ENCODE assay signal across 10 cellular contexts in genomic region chr13:20942938-20943518, GRCh38. TPM values are rescaled to one million over a fixed set of nuclear protein-coding genes. Genes with fewer than 3 reads are reported as not detected.
DNase-seq lines count a peak whose midpoint lies in the region; ATAC-seq and TF ChIP-seq lines count a peak whose summit lies in the region.
"Had no signal": no experiment of that assay in that cellular context is flagged by ENCODE, and none has a peak within 500 bp of the region (broad histone marks: within the 10 kb centered on the region; RNA-seq: fewer than 3 reads in every experiment).

No MANE protein-coding gene starts in this region.

- H3K36me3 ChIP-seq in muscle layer of colon (ENCODE audit: insufficient read depth, low read length) = no peaks in the 10 kb centered on the region
- H3K36me3 ChIP-seq in thymus (ENCODE audit: control insufficient read depth, insufficient read depth) = no peaks in the 10 kb centered on the region

- no peak for ATAC-seq in GM21528 (IDR thresholded peaks at IDR 0.05; ENCODE audit: low FRiP score, unreplicated experiment)

- no peaks in the 10 kb centered on the region for H3K27me3 Mint-ChIP-seq in chondrocyte (ENCODE audit: low read depth)
- peaks cover 36% of the 10 kb centered on the region for H3K27me3 Mint-ChIP-seq in activated T-helper 1 cell treated with anti-CD3 and anti-CD28 coated beads, Interleukin-12 subunit alpha, Interleukin-12 subunit beta, Interleukin-2, Interleukin-4 antibody, amounts not matched to agents 30 ng/mL and 10 ng/mL and 1 ng/mL, durations not matched to agents 14 hours and 24 hours and 36 hours (ENCODE audit: insufficient read depth)

- peak overlapping the region in 1 of 2 donors; percentile 16 for H3K4me3 ChIP-seq in muscle layer of colon (ENCODE audit: low read depth in 1 of 2, low read length in 2 of 2)
- H3K4me3 ChIP-seq in thymus (ENCODE audit: low read length) = no peak overlapping the region

- H3K27ac ChIP-seq in muscle layer of colon (ENCODE audit: low read depth, low read length) = peak overlapping the region; percentile 65
- peak overlapping the region; percentile 8 for H3K27ac ChIP-seq in thymus (ENCODE audit: low read depth)

- H3K4me1 ChIP-seq in muscle layer of colon (ENCODE audit: insufficient read depth, low read length) (peaks cover 23% of the 10 kb centered on the region), thymus (ENCODE audit: control insufficient read depth, insufficient read depth, low read length) (peaks cover 3% of the 10 kb centered on the region)

- H3K9me3 ChIP-seq in muscle layer of colon (ENCODE audit: low read length) (no peaks in the 10 kb centered on the region), thymus (ENCODE audit: control insufficient read depth) (no peaks in the 10 kb centered on the region)

- H3K27ac Mint-ChIP-seq in chondrocyte (ENCODE audit: unreplicated experiment) = peak overlapping the region; percentile 80
- no peak overlapping the region for H3K27ac Mint-ChIP-seq in activated T-helper 1 cell treated with anti-CD3 and anti-CD28 coated beads, Interleukin-12 subunit alpha, Interleukin-12 subunit beta, Interleukin-2, Interleukin-4 antibody, amounts not matched to agents 30 ng/mL and 10 ng/mL and 1 ng/mL, durations not matched to agents 14 hours and 24 hours and 36 hours
- H3K27ac Mint-ChIP-seq: activated CD4-positive, alpha-beta T cell treated with anti-CD3 and anti-CD28 coated beads for 36 hours; stimulated activated memory B cell treated with anti-CD40 and anti-IgM and Interleukin-4, amounts not matched to agents 10 μg/mL and 1 μg/mL and 100 μg/mL, for 72 hours had no signal

- no peaks in the 10 kb centered on the region for H3K36me3 Mint-ChIP-seq in chondrocyte (ENCODE audit: low read depth)
- H3K36me3 Mint-ChIP-seq in activated T-helper 1 cell treated with anti-CD3 and anti-CD28 coated beads, Interleukin-12 subunit alpha, Interleukin-12 subunit beta, Interleukin-2, Interleukin-4 antibody, amounts not matched to agents 30 ng/mL and 10 ng/mL and 1 ng/mL, durations not matched to agents 14 hours and 24 hours and 36 hours (ENCODE audit: low read depth) = no peaks in the 10 kb centered on the region
- H3K36me3 Mint-ChIP-seq: stimulated activated memory B cell treated with anti-CD40 and anti-IgM and Interleukin-4, amounts not matched to agents 10 μg/mL and 1 μg/mL and 100 μg/mL, for 72 hours had no signal

- peak; percentile 40 for DNase-seq in HT-29 (ENCODE audit: low spot score)
- no peak for DNase-seq in chondrocyte (ENCODE audit: low spot score)
- no peak for DNase-seq in activated T-helper 1 cell treated with anti-CD3 and anti-CD28 coated beads, Interleukin-12 subunit alpha, Interleukin-12 subunit beta, Interleukin-2, Interleukin-4 antibody, amounts not matched to agents 30 ng/mL and 10 ng/mL and 1 ng/mL, durations not matched to agents 14 hours and 24 hours and 36 hours (ENCODE audit: low spot score)
- DNase-seq in retina = no peak
- no peak for DNase-seq in DMS153 treated with DMSO at 0.1 percent for 48 hours (lab: John Stamatoyannopoulos, UW; ENCODE audit: unreplicated experiment)

- intact Hi-C loops in activated T-helper 1 cell treated with anti-CD3 and anti-CD28 coated beads, Interleukin-12 subunit alpha, Interleukin-12 subunit beta, Interleukin-2, Interleukin-4 antibody, amounts not matched to agents 30 ng/mL and 10 ng/mL and 1 ng/mL, durations not matched to agents 14 hours and 24 hours and 36 hours (cut with micrococcal nuclease) = loop anchor here (1.0 to 10.0 kb wide), 7 partner anchors 132 to 1852 kb away; no protein-coding TSS in a partner anchor

- peaks cover 18% of the 10 kb centered on the region for H3K4me1 Mint-ChIP-seq in chondrocyte (ENCODE audit: low read depth)
- peaks cover 6% of the 10 kb centered on the region for H3K4me1 Mint-ChIP-seq in activated T-helper 1 cell treated with anti-CD3 and anti-CD28 coated beads, Interleukin-12 subunit alpha, Interleukin-12 subunit beta, Interleukin-2, Interleukin-4 antibody, amounts not matched to agents 30 ng/mL and 10 ng/mL and 1 ng/mL, durations not matched to agents 14 hours and 24 hours and 36 hours (ENCODE audit: low read depth)

- H3K27me3 ChIP-seq in muscle layer of colon (ENCODE audit: control insufficient read depth in 1 of 2, insufficient read depth in 2 of 2, low read length in 2 of 2) = no peaks in the 10 kb centered on the region
- no peaks in the 10 kb centered on the region for H3K27me3 ChIP-seq in thymus (ENCODE audit: control insufficient read depth, insufficient read depth)

- no peak overlapping the region for H3K9ac ChIP-seq in muscle layer of colon (ENCODE audit: low read length)

- no peak overlapping the region for H3K4me3 Mint-ChIP-seq in chondrocyte (ENCODE audit: unreplicated experiment)
- H3K4me3 Mint-ChIP-seq in activated T-helper 1 cell treated with anti-CD3 and anti-CD28 coated beads, Interleukin-12 subunit alpha, Interleukin-12 subunit beta, Interleukin-2, Interleukin-4 antibody, amounts not matched to agents 30 ng/mL and 10 ng/mL and 1 ng/mL, durations not matched to agents 14 hours and 24 hours and 36 hours = no peak overlapping the region
- H3K4me3 Mint-ChIP-seq: activated CD4-positive, alpha-beta T cell treated with anti-CD3 and anti-CD28 coated beads for 36 hours; stimulated activated memory B cell treated with anti-CD40 and anti-IgM and Interleukin-4, amounts not matched to agents 10 μg/mL and 1 μg/mL and 100 μg/mL, for 72 hours had no signal

- WGBS in thymus = 89% methylated on average over 21 of the region's 21 CpGs

- H3K9me3 Mint-ChIP-seq in chondrocyte (ENCODE audit: low read depth) = no peaks in the 10 kb centered on the region
- no peaks in the 10 kb centered on the region for H3K9me3 Mint-ChIP-seq in activated T-helper 1 cell treated with anti-CD3 and anti-CD28 coated beads, Interleukin-12 subunit alpha, Interleukin-12 subunit beta, Interleukin-2, Interleukin-4 antibody, amounts not matched to agents 30 ng/mL and 10 ng/mL and 1 ng/mL, durations not matched to agents 14 hours and 24 hours and 36 hours
- H3K9me3 Mint-ChIP-seq: stimulated activated memory B cell treated with anti-CD40 and anti-IgM and Interleukin-4, amounts not matched to agents 10 μg/mL and 1 μg/mL and 100 μg/mL, for 72 hours had no signal

- TF ChIP-seq CTCF in chondrocyte (IDR thresholded peaks at IDR 0.05) = no peak

RNA-seq across cellular contexts. Expression of gene XPO4, which starts 40.5 kb away (rescaled TPM):
- total RNA-seq in HT-29 (2014; rRNA removed; shearing (Covaris generic)) = 38.6 and 57.4 TPM in 2 replicates
- 10.9 to 16.6 TPM (median 11.5 TPM) in 3 replicates for total RNA-seq in chondrocyte
- polyA plus RNA-seq in thymus = 4.9 TPM
- 33.5 and 34.1 TPM in 2 replicates for total RNA-seq in activated T-helper 1 cell treated with anti-CD3 and anti-CD28 coated beads, Interleukin-12 subunit alpha, Interleukin-12 subunit beta, Interleukin-2, Interleukin-4 antibody, amounts not matched to agents 30 ng/mL and 10 ng/mL and 1 ng/mL, durations not matched to agents 14 hours and 24 hours and 36 hours
